ENCODE assay signal across 26 cellular contexts in the genomic region with DNA sequence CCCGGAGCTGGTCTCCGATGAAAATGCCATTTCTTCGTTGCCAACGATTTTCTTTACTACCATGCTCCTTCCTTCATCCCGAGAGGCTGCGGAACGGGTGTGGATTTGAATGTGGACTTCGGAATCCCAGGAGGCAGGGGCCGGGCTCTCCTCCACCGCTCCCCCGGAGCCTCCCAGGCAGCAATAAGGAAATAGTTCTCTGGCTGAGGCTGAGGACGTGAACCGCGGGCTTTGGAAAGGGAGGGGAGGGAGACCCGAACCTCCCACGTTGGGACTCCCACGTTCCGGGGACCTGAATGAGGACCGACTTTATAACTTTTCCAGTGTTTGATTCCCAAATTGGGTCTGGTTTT. TPM values are rescaled to one million over a fixed set of nuclear protein-coding genes. Genes with fewer than 3 reads are reported as not detected.
DNase-seq lines count a peak whose midpoint lies in the region; ATAC-seq and TF ChIP-seq lines count a peak whose summit lies in the region.
"Had no signal": no experiment of that assay in that cellular context is flagged by ENCODE, and none has a peak within 500 bp of the region (broad histone marks: within the 10 kb centered on the region; RNA-seq: fewer than 3 reads in every experiment).

No MANE protein-coding gene starts in this region.

- H3K4me3 ChIP-seq in iPS-20b (ENCODE audit: low read length), result peak overlapping the region; percentile 56
- H3K4me3 ChIP-seq: lung, MG63, prostate gland, skin epidermis, thyroid gland had no signal

- no peak for ATAC-seq in HG02973 (IDR thresholded peaks at IDR 0.05; ENCODE audit: unreplicated experiment)
- ATAC-seq: activated CD8-positive, alpha-beta memory T cell treated with anti-CD3 and anti-CD28 coated beads, Interleukin-2, amount 10 ng/mL, durations not matched to agents 7 days and 5 days; activated T-helper 17 cell treated with anti-CD3 and anti-CD28 coated beads, Interleukin-2, amount 50 U/mL, for 72 hours; CD8-positive, alpha-beta T cell; stimulated activated naive CD8-positive, alpha-beta T cell treated with anti-CD3 and anti-CD28 coated beads, Interleukin-15, Interleukin-2, amounts not matched to agents 100 U/mL and 50 U/mL, for 24 hours had no signal

- H3K9me3 Mint-ChIP-seq in brain (peaks cover 0 to 65% (median 4%) of the 10 kb centered on the region in 5 experiments), osteocyte (ENCODE audit: unreplicated experiment) (no peaks in the 10 kb centered on the region)
- H3K9me3 Mint-ChIP-seq: activated naive CD8-positive, alpha-beta T cell treated with anti-CD3 and anti-CD28 coated beads, Interleukin-2, amount 10 ng/mL, durations not matched to agents 7 days and 5 days; activated T-helper 17 cell treated with anti-CD3 and anti-CD28 coated beads, Interleukin-2, amount 50 U/mL, for 72 hours; CD8-positive, alpha-beta T cell; neural crest cell had no signal

- no peaks in the 10 kb centered on the region for H3K36me3 ChIP-seq in iPS-20b (ENCODE audit: insufficient read depth, low read depth, low read length)
- H3K36me3 ChIP-seq: MG63, prostate gland, thyroid gland had no signal

- H3K27ac ChIP-seq in iPS-20b (ENCODE audit: low read length), result no peak overlapping the region
- H3K27ac ChIP-seq: prostate gland, skin epidermis, thyroid gland had no signal

- DNase-seq in GM10266 (ENCODE audit: extremely low spot score) (peak; percentile 24), osteocyte (ENCODE audit: extremely low spot score, unreplicated experiment) (peak; percentile 56), CD1c-positive myeloid dendritic cell (ENCODE audit: extremely low spot score) (no peak), middle frontal gyrus (ENCODE audit: extremely low spot score, low spot score) (no peak)
- no peak for DNase-seq in activated T-cell treated with anti-CD3 and anti-CD28 coated beads, Interleukin-2, amount 50 U/mL, for 48 hours
- DNase-seq: activated CD4-positive, alpha-beta T cell treated with anti-CD3 and anti-CD28 coated beads for 1 hour; activated CD8-positive, alpha-beta memory T cell treated with anti-CD3 and anti-CD28 coated beads, Interleukin-2, amount 10 ng/mL, durations not matched to agents 7 days and 5 days; activated naive CD8-positive, alpha-beta T cell treated with anti-CD3 and anti-CD28 coated beads, Interleukin-2, amount 10 ng/mL, durations not matched to agents 7 days and 5 days; MG63; NCI-H1436 treated with DMSO at 0.1 percent for 48 hours; NCI-H748 treated with DMSO at 0.1 percent for 48 hours; Right ventricle myocardium superior; stimulated activated CD4-positive, alpha-beta T cell treated with anti-CD3 and anti-CD28 coated beads, Interleukin-2, amount 100 ng/mL, for 48 hours; stimulated activated naive CD8-positive, alpha-beta T cell treated with anti-CD3 and anti-CD28 coated beads, Interleukin-15, Interleukin-2, amounts not matched to agents 100 U/mL and 50 U/mL, for 24 hours; thyroid gland had no signal

- no peak overlapping the region for H3K27ac Mint-ChIP-seq in brain
- no peak overlapping the region for H3K27ac Mint-ChIP-seq in osteocyte (ENCODE audit: unreplicated experiment)
- H3K27ac Mint-ChIP-seq: activated CD8-positive, alpha-beta memory T cell treated with anti-CD3 and anti-CD28 coated beads, Interleukin-2, amount 10 ng/mL, durations not matched to agents 7 days and 5 days; activated naive CD8-positive, alpha-beta T cell treated with anti-CD3 and anti-CD28 coated beads, Interleukin-2, amount 10 ng/mL, durations not matched to agents 7 days and 5 days; activated T-helper 17 cell treated with anti-CD3 and anti-CD28 coated beads, Interleukin-2, amount 50 U/mL, for 72 hours; CD8-positive, alpha-beta T cell had no signal

- H3K9ac ChIP-seq in iPS-20b (ENCODE audit: low read depth, low read length), result no peak overlapping the region

- H3K9me3 ChIP-seq in iPS-20b (ENCODE audit: insufficient read depth, low read depth, low read length), result no peaks in the 10 kb centered on the region; the same call in 1 of the 2 replicates
- H3K9me3 ChIP-seq: MG63, prostate gland, thyroid gland had no signal

- H3K36me3 Mint-ChIP-seq in brain, result no peaks in the 10 kb centered on the region
- H3K36me3 Mint-ChIP-seq in osteocyte (ENCODE audit: unreplicated experiment), result no peaks in the 10 kb centered on the region
- H3K36me3 Mint-ChIP-seq: activated naive CD8-positive, alpha-beta T cell treated with anti-CD3 and anti-CD28 coated beads, Interleukin-2, amount 10 ng/mL, durations not matched to agents 7 days and 5 days; CD8-positive, alpha-beta T cell had no signal

- peaks cover 76% of the 10 kb centered on the region for H3K27me3 Mint-ChIP-seq in brain
- H3K27me3 Mint-ChIP-seq in osteocyte (ENCODE audit: unreplicated experiment), result peaks cover 15% of the 10 kb centered on the region
- H3K27me3 Mint-ChIP-seq: activated T-helper 17 cell treated with anti-CD3 and anti-CD28 coated beads, Interleukin-2, amount 50 U/mL, for 72 hours had no signal

- H3K4me1 ChIP-seq in iPS-20b (ENCODE audit: insufficient read depth, low read length), result no peaks in the 10 kb centered on the region
- H3K4me1 ChIP-seq: prostate gland, thyroid gland had no signal

- H3K4me3 Mint-ChIP-seq in brain (peak overlapping the region in 3 of 5 experiments; percentile 42 to 71 (median 69)), osteocyte (ENCODE audit: unreplicated experiment) (no peak overlapping the region)
- H3K4me3 Mint-ChIP-seq: activated CD8-positive, alpha-beta memory T cell treated with anti-CD3 and anti-CD28 coated beads, Interleukin-2, amount 10 ng/mL, durations not matched to agents 7 days and 5 days; activated naive CD8-positive, alpha-beta T cell treated with anti-CD3 and anti-CD28 coated beads, Interleukin-2, amount 10 ng/mL, durations not matched to agents 7 days and 5 days; activated T-helper 17 cell treated with anti-CD3 and anti-CD28 coated beads, Interleukin-2, amount 50 U/mL, for 72 hours; CD8-positive, alpha-beta T cell; neural crest cell had no signal

- H3K27me3 ChIP-seq in iPS-20b (ENCODE audit: insufficient read depth, low read length), result peaks cover 83% of the 10 kb centered on the region
- H3K27me3 ChIP-seq: MG63, thyroid gland had no signal

- TF ChIP-seq CTCF in GM10266 (IDR thresholded peaks at IDR 0.05; ENCODE audit: control insufficient read depth, insufficient read depth, low read depth, missing control alignments), result no peak
- TF ChIP-seq CTCF in brain (conservative IDR thresholded peaks at IDR 0.05), result no peak
- no peak for TF ChIP-seq CTCF in osteocyte (IDR thresholded peaks at IDR 0.05)

- peaks cover 4% of the 10 kb centered on the region for H3K4me1 Mint-ChIP-seq in brain
- no peaks in the 10 kb centered on the region for H3K4me1 Mint-ChIP-seq in osteocyte (ENCODE audit: unreplicated experiment)
- H3K4me1 Mint-ChIP-seq: activated CD8-positive, alpha-beta memory T cell treated with anti-CD3 and anti-CD28 coated beads, Interleukin-2, amount 10 ng/mL, durations not matched to agents 7 days and 5 days; activated naive CD8-positive, alpha-beta T cell treated with anti-CD3 and anti-CD28 coated beads, Interleukin-2, amount 10 ng/mL, durations not matched to agents 7 days and 5 days; activated T-helper 17 cell treated with anti-CD3 and anti-CD28 coated beads, Interleukin-2, amount 50 U/mL, for 72 hours had no signal

RNA-seq across cellular contexts. Expression of a gene that starts 14.4 kb away (rescaled TPM):
- polyA plus RNA-seq in brain (ENCODE audit: insufficient read depth, low read depth, low replicate concordance), result not detected
- 0.21 TPM in 1 of 2 replicates, not detected in the other for total RNA-seq in osteocyte
- total RNA-seq: activated CD8-positive, alpha-beta memory T cell treated with anti-CD3 and anti-CD28 coated beads, Interleukin-2, amount 10 ng/mL, durations not matched to agents 7 days and 5 days; activated naive CD8-positive, alpha-beta T cell treated with anti-CD3 and anti-CD28 coated beads, Interleukin-2, amount 10 ng/mL, durations not matched to agents 7 days and 5 days; activated T-helper 17 cell treated with anti-CD3 and anti-CD28 coated beads, Interleukin-2, amount 50 U/mL, for 72 hours; CD8-positive, alpha-beta T cell; chondrocyte; lung; prostate gland; Right ventricle myocardium superior; thyroid gland had no signal
- polyA plus RNA-seq: keratinocyte, lung had no signal

Comparison
In these comparisons a context has a peak if more than half of its experiments do, and no peak if none do; other contexts are left out.
1. DNase-seq: peak in GM10266 (single experiment) and osteocyte (single experiment); none in activated T-cell treated with anti-CD3 and anti-CD28 coated beads, Interleukin-2, amount 50 U/mL, for 48 hours (0 of 2), CD1c-positive myeloid dendritic cell (single experiment) and middle frontal gyrus (single experiment).